In genomic region chr3:31932990-31933389, GRCh38 we compare ENCODE assay signal across 20 cellular contexts. TPM values are rescaled to one million over a fixed set of nuclear protein-coding genes. Genes with fewer than 3 reads are reported as not detected.
"Had no signal": no experiment of that assay in that cellular context is flagged by ENCODE, and none has a peak within 500 bp of the region (broad histone marks: within the 10 kb centered on the region; RNA-seq: fewer than 3 reads in every experiment).

No MANE protein-coding gene starts in this region.

- ATAC-seq: foreskin keratinocyte; left ventricle myocardium superior; natural killer cell treated with Interleukin-12 subunit alpha and Interleukin-12 subunit beta and Interleukin-15 and Interleukin-18, amount 100 ng/mL, for 72 hours; right cardiac atrium had no signal

- H3K36me3 Mint-ChIP-seq: natural killer cell treated with Interleukin-12 subunit alpha and Interleukin-12 subunit beta and Interleukin-15 and Interleukin-18, amount 100 ng/mL, for 72 hours had no signal

- FAIRE-seq: small intestine had no signal

- H3K9me3 ChIP-seq: thyroid gland, vagina had no signal

- H3K4me1 Mint-ChIP-seq: central memory CD8-positive, alpha-beta T cell had no signal

- DNase-seq: activated CD4-positive, CD25-positive, alpha-beta regulatory T cell treated with anti-CD3 and anti-CD28 coated beads, Interleukin-2, amount 50 U/mL, for 72 hours; activated naive CD4-positive, alpha-beta T cell treated with Interleukin-2 at 50 U/mL for 16 hours; anterior cingulate cortex; brain microvascular endothelial cell; cortex of kidney; effector CD4-positive, alpha-beta T cell; foreskin keratinocyte; glutamatergic neuron; hypothalamus; kidney glomerular epithelial cell; left ventricle myocardium superior; mesendoderm; nucleus accumbens; right cardiac atrium; small intestine; thyroid gland had no signal

- H3K27me3 ChIP-seq: brain microvascular endothelial cell, foreskin keratinocyte, thyroid gland, vagina had no signal

- H3K4me3 ChIP-seq: thyroid gland, vagina had no signal

- H3K4me3 Mint-ChIP-seq: activated T-helper 1 cell treated with anti-CD3 and anti-CD28 coated beads, Interleukin-12 subunit alpha, Interleukin-12 subunit beta, Interleukin-2, Interleukin-4 antibody, amounts not matched to agents 30 ng/mL and 10 ng/mL and 1 ng/mL, durations not matched to agents 14 hours and 24 hours and 36 hours; central memory CD8-positive, alpha-beta T cell; natural killer cell treated with Interleukin-12 subunit alpha and Interleukin-12 subunit beta and Interleukin-15 and Interleukin-18, amount 100 ng/mL, for 72 hours had no signal

- H3K36me3 ChIP-seq: brain microvascular endothelial cell, thyroid gland, vagina had no signal

- H3K27ac Mint-ChIP-seq: activated T-helper 1 cell treated with anti-CD3 and anti-CD28 coated beads, Interleukin-12 subunit alpha, Interleukin-12 subunit beta, Interleukin-2, Interleukin-4 antibody, amounts not matched to agents 30 ng/mL and 10 ng/mL and 1 ng/mL, durations not matched to agents 14 hours and 24 hours and 36 hours; natural killer cell treated with Interleukin-12 subunit alpha and Interleukin-12 subunit beta and Interleukin-15 and Interleukin-18, amount 100 ng/mL, for 72 hours had no signal

- H3K27ac ChIP-seq: brain microvascular endothelial cell, foreskin keratinocyte, thyroid gland, vagina had no signal

- H3K9me3 Mint-ChIP-seq: activated T-helper 1 cell treated with anti-CD3 and anti-CD28 coated beads, Interleukin-12 subunit alpha, Interleukin-12 subunit beta, Interleukin-2, Interleukin-4 antibody, amounts not matched to agents 30 ng/mL and 10 ng/mL and 1 ng/mL, durations not matched to agents 14 hours and 24 hours and 36 hours; central memory CD8-positive, alpha-beta T cell; natural killer cell treated with Interleukin-12 subunit alpha and Interleukin-12 subunit beta and Interleukin-15 and Interleukin-18, amount 100 ng/mL, for 72 hours had no signal

RNA-seq across cellular contexts. Expression of gene ZNF860, which starts 48.6 kb away (rescaled TPM):
- total RNA-seq: natural killer cell treated with Interleukin-12 subunit alpha and Interleukin-12 subunit beta and Interleukin-15 and Interleukin-18, amount 100 ng/mL, for 72 hours had no signal
